22 cellular contexts compared by ENCODE assay signal in the genomic region with DNA sequence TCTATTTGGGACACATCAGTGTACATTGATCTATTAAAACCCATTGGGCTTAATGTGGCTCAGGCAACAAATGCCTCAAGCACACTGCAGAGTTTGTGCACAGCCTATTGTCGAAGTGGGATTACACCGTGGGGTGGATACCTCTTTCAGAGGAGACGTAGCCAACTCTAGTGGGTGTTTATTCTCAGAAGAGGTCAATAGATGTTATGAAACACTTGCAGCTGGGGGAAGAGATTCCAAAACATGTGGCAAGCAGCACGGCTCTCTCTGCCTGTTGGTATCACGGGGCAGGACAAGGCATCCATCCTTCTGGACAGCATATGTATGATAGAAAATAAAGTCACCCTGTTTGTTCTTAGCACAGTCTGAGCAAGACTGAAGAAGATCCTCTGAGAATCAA.
A peak's percentile ranks its signal among the peaks of the same experiment; 100 is the strongest.
DNase-seq lines count a peak whose midpoint lies in the region; ATAC-seq and TF ChIP-seq lines count a peak whose summit lies in the region.
"Had no signal": no experiment of that assay in that cellular context is flagged by ENCODE, and none has a peak within 500 bp of the region (broad histone marks: within the 10 kb centered on the region; RNA-seq: fewer than 3 reads in every experiment).

No MANE protein-coding gene starts in this region.

- no peaks in the 10 kb centered on the region for H3K36me3 Mint-ChIP-seq in endodermal cell (ENCODE audit: low read depth)
- H3K36me3 Mint-ChIP-seq in activated T-helper 1 cell treated with anti-CD3 and anti-CD28 coated beads, Interleukin-12 subunit alpha, Interleukin-12 subunit beta, Interleukin-2, Interleukin-4 antibody, amounts not matched to agents 30 ng/mL and 10 ng/mL and 1 ng/mL, durations not matched to agents 14 hours and 24 hours and 36 hours (ENCODE audit: low read depth) = no peaks in the 10 kb centered on the region
- H3K36me3 Mint-ChIP-seq: brain; CD4-positive, CD25-positive, alpha-beta regulatory T cell; naive thymus-derived CD4-positive, alpha-beta T cell; WTC11 had no signal

- H3K4ac ChIP-seq in trophoblast cell (ENCODE audit: low read depth, low read length) = no peak overlapping the region

- no peak overlapping the region for H3K4me3 Mint-ChIP-seq in endodermal cell
- H3K4me3 Mint-ChIP-seq in activated T-helper 1 cell treated with anti-CD3 and anti-CD28 coated beads, Interleukin-12 subunit alpha, Interleukin-12 subunit beta, Interleukin-2, Interleukin-4 antibody, amounts not matched to agents 30 ng/mL and 10 ng/mL and 1 ng/mL, durations not matched to agents 14 hours and 24 hours and 36 hours = no peak overlapping the region
- H3K4me3 Mint-ChIP-seq: brain; CD4-positive, CD25-positive, alpha-beta regulatory T cell; naive thymus-derived CD4-positive, alpha-beta T cell; WTC11 had no signal

- H3K4me2 ChIP-seq in trophoblast cell (ENCODE audit: low read length) (no peak overlapping the region), PC-9 (no peak overlapping the region)

- no TSS peak for BruUV-seq in PC-9 (replicated peaks; lab: Mats Ljungman, UMichigan)

- H3K27me3 ChIP-seq in endodermal cell (ENCODE audit: control insufficient read depth, insufficient read depth, low read length, poor library complexity, severe bottlenecking) = no peaks in the 10 kb centered on the region
- H3K27me3 ChIP-seq in trophoblast cell (ENCODE audit: insufficient read depth, low read length) = no peaks in the 10 kb centered on the region
- H3K27me3 ChIP-seq in PC-9 (ENCODE audit: insufficient read depth, low read depth) = peaks cover 57% of the 10 kb centered on the region
- H3K27me3 ChIP-seq in H7 (ENCODE audit: control insufficient read depth, insufficient read depth, low read length) = no peaks in the 10 kb centered on the region
- H3K27me3 ChIP-seq: MG63 had no signal

- WGBS in endodermal cell (ENCODE audit: insufficient coverage in 1 of 2, insufficient read length in 1 of 2), 2 experiments = 94 to 96% methylated on average over 4 to 5 of the region's 5 CpGs
- WGBS in trophoblast cell (ENCODE audit: extremely low coverage, insufficient coverage, insufficient read length) = no CpG with 5 or more reads among the region's 5 CpGs

- H2BK12ac ChIP-seq in trophoblast cell (ENCODE audit: low read length) = peak overlapping the region; percentile 16

- CTCF ChIA-PET in PC-9 (lab: Charles Lee) = no interaction called here

- peaks cover 7% of the 10 kb centered on the region for H3K27me3 Mint-ChIP-seq in endodermal cell (ENCODE audit: insufficient read depth)
- H3K27me3 Mint-ChIP-seq in activated T-helper 1 cell treated with anti-CD3 and anti-CD28 coated beads, Interleukin-12 subunit alpha, Interleukin-12 subunit beta, Interleukin-2, Interleukin-4 antibody, amounts not matched to agents 30 ng/mL and 10 ng/mL and 1 ng/mL, durations not matched to agents 14 hours and 24 hours and 36 hours (ENCODE audit: insufficient read depth) = no peaks in the 10 kb centered on the region
- H3K27me3 Mint-ChIP-seq: brain; CD4-positive, CD25-positive, alpha-beta regulatory T cell had no signal

- no peak overlapping the region for H4K8ac ChIP-seq in trophoblast cell (ENCODE audit: low read depth, low read length)

- no peak overlapping the region for H3K14ac ChIP-seq in trophoblast cell (ENCODE audit: low read length)

- no peak overlapping the region for H3K27ac Mint-ChIP-seq in endodermal cell
- H3K27ac Mint-ChIP-seq in activated T-helper 1 cell treated with anti-CD3 and anti-CD28 coated beads, Interleukin-12 subunit alpha, Interleukin-12 subunit beta, Interleukin-2, Interleukin-4 antibody, amounts not matched to agents 30 ng/mL and 10 ng/mL and 1 ng/mL, durations not matched to agents 14 hours and 24 hours and 36 hours = no peak overlapping the region
- H3K27ac Mint-ChIP-seq: brain; CD4-positive, CD25-positive, alpha-beta regulatory T cell had no signal

- no peaks in the 10 kb centered on the region for H3K4me1 ChIP-seq in endodermal cell (ENCODE audit: control insufficient read depth, insufficient read depth, low read length)
- peaks cover 9 to 15% of the 10 kb centered on the region in 2 experiments for H3K4me1 ChIP-seq in trophoblast cell (ENCODE audit: control insufficient read depth in 1 of 2, insufficient read depth in 2 of 2, low read length in 2 of 2)
- no peaks in the 10 kb centered on the region for H3K4me1 ChIP-seq in PC-9 (replicated peaks; ENCODE audit: insufficient read depth)
- H3K4me1 ChIP-seq: HAP-1 had no signal

- H2AFZ ChIP-seq in trophoblast cell (ENCODE audit: insufficient read depth, low read length, poor library complexity) (no peak overlapping the region), PC-9 (no peak overlapping the region)

- H3K23ac ChIP-seq in trophoblast cell (ENCODE audit: low read length) = no peak overlapping the region

- H2BK5ac ChIP-seq in trophoblast cell (ENCODE audit: low read depth, low read length, poor library complexity) = no peak overlapping the region

- no peaks in the 10 kb centered on the region for H3K9me2 ChIP-seq in PC-9 (ENCODE audit: insufficient read depth)

- H4K20me1 ChIP-seq in PC-9 (ENCODE audit: insufficient read depth) = no peaks in the 10 kb centered on the region

- H2BK120ac ChIP-seq in trophoblast cell (ENCODE audit: insufficient read depth, low read length, poor library complexity) = no peak overlapping the region

- H3K79me1 ChIP-seq in trophoblast cell (ENCODE audit: low read length) = peaks cover 7% of the 10 kb centered on the region

- ATAC-seq in GM21515 (IDR thresholded peaks at IDR 0.05; ENCODE audit: unreplicated experiment) = no peak
- ATAC-seq: K562; naive thymus-derived CD4-positive, alpha-beta T cell had no signal

- DNase-seq in AG10803 (ENCODE audit: low read depth) = peak; percentile 71
- peak; percentile 12 for DNase-seq in endodermal cell
- DNase-seq in cardiac septum (ENCODE audit: low spot score) = peak; percentile 15
- no peak for DNase-seq in trophoblast cell
- DNase-seq in activated T-helper 1 cell treated with anti-CD3 and anti-CD28 coated beads, Interleukin-12 subunit alpha, Interleukin-12 subunit beta, Interleukin-2, Interleukin-4 antibody, amounts not matched to agents 30 ng/mL and 10 ng/mL and 1 ng/mL, durations not matched to agents 14 hours and 24 hours and 36 hours (ENCODE audit: low spot score) = no peak
- DNase-seq in PC-9 = no peak
- DNase-seq in H7 = no peak
- DNase-seq: activated effector memory CD4-positive, alpha-beta T cell treated with anti-CD3 and anti-CD28 coated beads, Interleukin-2, amount 50 U/mL, for 16 hours; CD4-positive, CD25-positive, alpha-beta regulatory T cell; foreskin melanocyte; kidney; MG63; naive thymus-derived CD4-positive, alpha-beta T cell; NCI-H1436; NCI-H526; occipital lobe; T1000 had no signal

- H3F3A ChIP-seq in PC-9 (ENCODE audit: insufficient read depth, low read depth) = no peaks in the 10 kb centered on the region

- H4K91ac ChIP-seq in trophoblast cell (ENCODE audit: low read depth, low read length) = no peak overlapping the region

- POLR2A ChIA-PET in PC-9 (lab: Charles Lee; ENCODE audit: unreplicated experiment) = no interaction called here

- no peak overlapping the region for H4K12ac ChIP-seq in trophoblast cell (ENCODE audit: low read depth, low read length)

- H3K79me2 ChIP-seq in trophoblast cell (ENCODE audit: control insufficient read depth, insufficient read depth, low read length, poor library complexity) = no peaks in the 10 kb centered on the region
- H3K79me2 ChIP-seq in PC-9 (ENCODE audit: low read depth) = no peaks in the 10 kb centered on the region

- H3K4me3 ChIP-seq in AG10803 (ENCODE audit: low read length) (no peak overlapping the region), endodermal cell (ENCODE audit: low read length) (no peak overlapping the region), trophoblast cell (ENCODE audit: low read depth, low read length) (no peak overlapping the region), PC-9 (no peak overlapping the region), H7 (ENCODE audit: insufficient read depth, low read depth, low read length) (no peak overlapping the region)
- H3K4me3 ChIP-seq: HAP-1, K562, MG63 had no signal

- no peak overlapping the region for H3K18ac ChIP-seq in trophoblast cell (ENCODE audit: low read length)

- H3K36me3 ChIP-seq in endodermal cell (ENCODE audit: control insufficient read depth, insufficient read depth, low read length) (no peaks in the 10 kb centered on the region), trophoblast cell (ENCODE audit: control insufficient read depth in 1 of 2, insufficient read depth in 2 of 2, low read length in 2 of 2) (no peaks in the 10 kb centered on the region), PC-9 (ENCODE audit: low read depth) (no peaks in the 10 kb centered on the region), H7 (replicated peaks; ENCODE audit: control insufficient read depth, insufficient read depth, low read length) (no peaks in the 10 kb centered on the region)
- H3K36me3 ChIP-seq: HAP-1, MG63 had no signal

- H3K9me3 ChIP-seq in endodermal cell (ENCODE audit: control insufficient read depth, low read length) = no peaks in the 10 kb centered on the region
- H3K9me3 ChIP-seq in trophoblast cell (ENCODE audit: insufficient read depth, low read depth, low read length) = no peaks in the 10 kb centered on the region
- no peaks in the 10 kb centered on the region for H3K9me3 ChIP-seq in PC-9 (ENCODE audit: insufficient read depth, low read depth)
- H3K9me3 ChIP-seq: HAP-1, MG63 had no signal

- H3K9ac ChIP-seq in endodermal cell (ENCODE audit: extremely low read depth, low read length, poor library complexity, severe bottlenecking) = no peak overlapping the region
- no peak overlapping the region for H3K9ac ChIP-seq in trophoblast cell (ENCODE audit: low read length)

- no peak for TF ChIP-seq CTCF in AG10803 (conservative IDR thresholded peaks at IDR 0.05; ENCODE audit: low read length)
- no peak for TF ChIP-seq CTCF in endodermal cell (conservative IDR thresholded peaks at IDR 0.05)
- no peak for TF ChIP-seq CTCF in PC-9 (conservative IDR thresholded peaks at IDR 0.05)

- peaks cover 9% of the 10 kb centered on the region for H3K4me1 Mint-ChIP-seq in endodermal cell
- H3K4me1 Mint-ChIP-seq in activated T-helper 1 cell treated with anti-CD3 and anti-CD28 coated beads, Interleukin-12 subunit alpha, Interleukin-12 subunit beta, Interleukin-2, Interleukin-4 antibody, amounts not matched to agents 30 ng/mL and 10 ng/mL and 1 ng/mL, durations not matched to agents 14 hours and 24 hours and 36 hours (ENCODE audit: low read depth) = peaks cover 18% of the 10 kb centered on the region

- no peak overlapping the region for H2AK5ac ChIP-seq in trophoblast cell (ENCODE audit: low read length)

- H3K27ac ChIP-seq in endodermal cell (ENCODE audit: low read depth, low read length) (no peak overlapping the region), trophoblast cell (ENCODE audit: low read depth, low read length) (no peak overlapping the region), PC-9 (no peak overlapping the region)

- no peaks in the 10 kb centered on the region for H3K9me3 Mint-ChIP-seq in endodermal cell
- H3K9me3 Mint-ChIP-seq in activated T-helper 1 cell treated with anti-CD3 and anti-CD28 coated beads, Interleukin-12 subunit alpha, Interleukin-12 subunit beta, Interleukin-2, Interleukin-4 antibody, amounts not matched to agents 30 ng/mL and 10 ng/mL and 1 ng/mL, durations not matched to agents 14 hours and 24 hours and 36 hours = no peaks in the 10 kb centered on the region

- intact Hi-C loops in cardiac septum (cut with DNase I) = no loop called here
- intact Hi-C loops in activated T-helper 1 cell treated with anti-CD3 and anti-CD28 coated beads, Interleukin-12 subunit alpha, Interleukin-12 subunit beta, Interleukin-2, Interleukin-4 antibody, amounts not matched to agents 30 ng/mL and 10 ng/mL and 1 ng/mL, durations not matched to agents 14 hours and 24 hours and 36 hours (cut with micrococcal nuclease) = no loop called here
- intact Hi-C loops in PC-9 (cut with micrococcal nuclease; ENCODE audit: unreplicated experiment) = no loop called here

Comparison
In these comparisons a context has a peak if more than half of its experiments do, and no peak if none do; other contexts are left out.
1. DNase-seq: peak in AG10803 (single experiment), endodermal cell (single experiment) and cardiac septum (single experiment); none in trophoblast cell (0 of 2), activated T-helper 1 cell treated with anti-CD3 and anti-CD28 coated beads, Interleukin-12 subunit alpha, Interleukin-12 subunit beta, Interleukin-2, Interleukin-4 antibody, amounts not matched to agents 30 ng/mL and 10 ng/mL and 1 ng/mL, durations not matched to agents 14 hours and 24 hours and 36 hours (single experiment), PC-9 (0 of 2) and H7 (single experiment).